17 cellular contexts compared by ENCODE assay signal in genomic region chr17:51731941-51732722, GRCh38.
"Had no signal": no experiment of that assay in that cellular context is flagged by ENCODE, and none has a peak within 500 bp of the region (broad histone marks: within the 10 kb centered on the region; RNA-seq: fewer than 3 reads in every experiment).

No MANE protein-coding gene starts in this region.

- H3K9ac ChIP-seq: KMS-11, SK-N-SH had no signal

- H3K9me2 ChIP-seq: SK-N-SH had no signal

- H3K4me3 ChIP-seq: K562 had no signal

- H3K9me3 ChIP-seq: SK-N-SH had no signal

- H3K4me2 ChIP-seq: KMS-11, SK-N-SH had no signal

- H3K27ac ChIP-seq: KMS-11, RWPE1 had no signal

- DNase-seq: Kasumi-1, MM.1S, NCI-H1092 treated with DMSO at 0.1 percent for 48 hours, NCI-H1436, NCI-H187, NCI-H2029 treated with DMSO at 0.1 percent for 48 hours, NCI-H2171 treated with DMSO at 0.1 percent for 48 hours, NCI-H345, NCI-H524, NCI-H526 treated with DMSO at 0.1 percent for 48 hours, NCI-H748 treated with DMSO at 0.1 percent for 48 hours, SHP77, SK-N-SH, SW 1271 had no signal
